Comparison of ENCODE assay signal across 21 cellular contexts in genomic region chr2:238987352-238987981, GRCh38.
"Had no signal": no experiment of that assay in that cellular context is flagged by ENCODE, and none has a peak within 500 bp of the region (broad histone marks: within the 10 kb centered on the region; RNA-seq: fewer than 3 reads in every experiment).

No MANE protein-coding gene starts in this region.

- DNase-seq: activated CD4-positive, alpha-beta T cell treated with anti-CD3 and anti-CD28 coated beads, Interleukin-2, amount 10 ng/mL, durations not matched to agents 24 days and 14 days; activated CD4-positive, CD25-positive, alpha-beta regulatory T cell; activated CD8-positive, alpha-beta memory T cell treated with anti-CD3 and anti-CD28 coated beads, Interleukin-2, amount 50 U/mL, for 4 hours; activated CD8-positive, alpha-beta T cell treated with anti-CD3 and anti-CD28 coated beads, Interleukin-2, amount 10 ng/mL, durations not matched to agents 7 days and 5 days; activated gamma-delta T cell; activated T-cell treated with anti-CD3 and anti-CD28 coated beads, Interleukin-2, amount 50 U/mL, for 72 hours; amniotic stem cell; foreskin melanocyte; kidney glomerular epithelial cell; left ventricle myocardium superior; mesenchymal stem cell; occipital lobe; psoas muscle; stimulated activated CD4-positive, alpha-beta T cell treated with anti-CD3 and anti-CD28 coated beads, Interleukin-12 subunit alpha, Interleukin-12 subunit beta, amount 100 ng/mL, for 4 hours; stimulated activated CD4-positive, alpha-beta T cell treated with anti-CD3 and anti-CD28 coated beads, Interleukin-2, amount 100 ng/mL, for 24 hours; stomach; T-helper 2 cell had no signal

- H3K4me3 ChIP-seq: psoas muscle, stomach had no signal

- H3K36me3 Mint-ChIP-seq: activated naive CD4-positive, alpha-beta T cell treated with anti-CD3 and anti-CD28 coated beads, Interleukin-2, amount 50 U/mL, for 72 hours; naive thymus-derived CD8-positive, alpha-beta T cell had no signal

- H3K9me3 Mint-ChIP-seq: activated CD4-positive, alpha-beta T cell treated with anti-CD3 and anti-CD28 coated beads, Interleukin-2, amount 10 ng/mL, durations not matched to agents 24 days and 14 days; activated naive CD4-positive, alpha-beta T cell treated with anti-CD3 and anti-CD28 coated beads, Interleukin-2, amount 50 U/mL, for 72 hours; activated T-cell treated with anti-CD3 and anti-CD28 coated beads, Interleukin-2, amount 50 U/mL, for 72 hours had no signal

- ATAC-seq: activated CD8-positive, alpha-beta T cell treated with anti-CD3 and anti-CD28 coated beads, Interleukin-2, amount 10 ng/mL, durations not matched to agents 7 days and 5 days; activated naive CD4-positive, alpha-beta T cell treated with anti-CD3 and anti-CD28 coated beads, Interleukin-2, amount 50 U/mL, for 72 hours; activated T-cell treated with anti-CD3 and anti-CD28 coated beads, Interleukin-2, amount 50 U/mL, for 72 hours; left ventricle myocardium superior; naive thymus-derived CD8-positive, alpha-beta T cell; psoas muscle had no signal

- H3K9me3 ChIP-seq: psoas muscle, stomach had no signal

- H3K4me1 Mint-ChIP-seq: activated CD4-positive, alpha-beta T cell treated with anti-CD3 and anti-CD28 coated beads, Interleukin-2, amount 10 ng/mL, durations not matched to agents 24 days and 14 days; naive thymus-derived CD8-positive, alpha-beta T cell had no signal

- FAIRE-seq: colon, TTC549 had no signal

- H3K27ac ChIP-seq: psoas muscle, stomach had no signal

- H3K4me3 Mint-ChIP-seq: activated CD4-positive, alpha-beta T cell treated with anti-CD3 and anti-CD28 coated beads, Interleukin-2, amount 10 ng/mL, durations not matched to agents 24 days and 14 days; activated CD8-positive, alpha-beta T cell treated with anti-CD3 and anti-CD28 coated beads, Interleukin-2, amount 10 ng/mL, durations not matched to agents 7 days and 5 days; activated T-cell treated with anti-CD3 and anti-CD28 coated beads, Interleukin-2, amount 50 U/mL, for 72 hours; naive thymus-derived CD8-positive, alpha-beta T cell had no signal

- H3K36me3 ChIP-seq: stomach had no signal

- H3K4me1 ChIP-seq: psoas muscle, stomach had no signal

- H3K27ac Mint-ChIP-seq: activated CD4-positive, alpha-beta T cell treated with anti-CD3 and anti-CD28 coated beads, Interleukin-2, amount 10 ng/mL, durations not matched to agents 24 days and 14 days; activated CD8-positive, alpha-beta T cell treated with anti-CD3 and anti-CD28 coated beads, Interleukin-2, amount 10 ng/mL, durations not matched to agents 7 days and 5 days; activated naive CD4-positive, alpha-beta T cell treated with anti-CD3 and anti-CD28 coated beads, Interleukin-2, amount 50 U/mL, for 72 hours; activated T-cell treated with anti-CD3 and anti-CD28 coated beads, Interleukin-2, amount 50 U/mL, for 72 hours; naive thymus-derived CD8-positive, alpha-beta T cell had no signal
